Comparison of ENCODE assay signal across 9 cellular contexts in genomic region chr11:355581-356458, GRCh38. TPM values are rescaled to one million over a fixed set of nuclear protein-coding genes. Genes with fewer than 3 reads are reported as not detected.
DNase-seq lines count a peak whose midpoint lies in the region; FAIRE-seq and TF ChIP-seq lines count a peak whose summit lies in the region.
"Had no signal": no experiment of that assay in that cellular context is flagged by ENCODE, and none has a peak within 500 bp of the region (broad histone marks: within the 10 kb centered on the region; RNA-seq: fewer than 3 reads in every experiment).

No MANE protein-coding gene starts in this region.

- WGBS in H1 (ENCODE audit: extremely low coverage in 1 of 2, insufficient coverage in 1 of 2, insufficient read length in 1 of 2, insufficient replicate concordance in 2 of 2, low coverage in 1 of 2, low lambda C conversion rate in 2 of 2, missing lambda C conversion rate in 1 of 2), 2 experiments: 16% methylated on average over 19 of the region's 76 CpGs; no CpG with 5 or more reads in 1 of the 2 experiments

- no peak overlapping the region for H2AFZ ChIP-seq in H1 (ENCODE audit: low read length)

- peaks cover 3% of the 10 kb centered on the region; the same call in 1 of the 2 replicates for H3K79me1 ChIP-seq in H1 (ENCODE audit: low read depth, low read length)

- peak overlapping the region in 3 of 4 experiments; percentile 3 to 47 (median 22); a peak in 5 of 8 replicates for H3K4me3 ChIP-seq in H1 (ENCODE audit: extremely low read depth in 1 of 4, insufficient read depth in 2 of 4, low read depth in 3 of 4, low read length in 4 of 4)

- POLR2A ChIA-PET in H1 (lab: Charles Lee; ENCODE audit: partially characterized antibody): interaction anchor here (0.6 to 3.4 kb wide), 24 partner anchors 8 to 149 kb away, joined by 3 to 24 read pairs (median 4); partner anchors contain the start of genes BET1L, IFITM2, PSMD13 and RIC8A

- peak overlapping the region; percentile 98; the same call in 1 of the 2 replicates for H2BK15ac ChIP-seq in H1 (ENCODE audit: low read length)

- H4K20me1 ChIP-seq in H1 (replicated peaks in 1 of 2; ENCODE audit: control insufficient read depth in 1 of 2, insufficient read depth in 2 of 2, low read length in 2 of 2): peaks cover 0 to 16% of the 10 kb centered on the region in 2 experiments

- H3K14ac ChIP-seq in H1 (ENCODE audit: insufficient read length): no peak overlapping the region

- peak overlapping the region; percentile 14 to 62 (median 51); a peak in 6 of 7 replicates for H3K9ac ChIP-seq in H1 (replicated peaks in 1 of 4; ENCODE audit: extremely low read depth in 1 of 4, low read depth in 3 of 4, low read length in 3 of 4)

- TF ChIP-seq EP300 in H1 (IDR thresholded peaks at IDR 0.05; ENCODE audit: borderline replicate concordance in 1 of 2, low read depth in 2 of 2, low read length in 2 of 2): 0 out of 3 replicates have a peak, but pooled peaks of 1 of the 2 experiments have one; percentile 57

- TF ChIP-seq RAD21 in H1 (IDR thresholded peaks at IDR 0.05 in 1 of 2, conservative IDR thresholded peaks at IDR 0.05 in 1 of 2; ENCODE audit: low read depth in 2 of 2, low read length in 2 of 2): peak in 1 of 2 experiments; percentile 6; a peak in 2 of 4 replicates

- peak; percentile 23 for DNase-seq in COLO668 (lab: John Stamatoyannopoulos, UW; ENCODE audit: unreplicated experiment)
- peak; percentile 94 for DNase-seq in HCEC 1CT
- DNase-seq in NCI-H510A treated with DMSO at 0.1 percent for 48 hours (lab: John Stamatoyannopoulos, UW): peak; percentile 48
- DNase-seq in activated CD8-positive, alpha-beta memory T cell treated with anti-CD3 and anti-CD28 coated beads, Interleukin-2, amount 50 U/mL, for 24 hours (ENCODE audit: extremely low read depth): peak; percentile 55
- peak; percentile 66 to 90 for DNase-seq in H1 (ENCODE audit: low read depth in 1 of 2, low spot score in 2 of 2)
- DNase-seq in mesenteric fat pad (ENCODE audit: low spot score): peak; percentile 98
- DNase-seq in stimulated activated CD8-positive, alpha-beta memory T cell treated with anti-CD3 and anti-CD28 coated beads, Interleukin-15, amount 100 ng/mL, for 1 hour (ENCODE audit: low read depth): peak; percentile 68
- no peak for DNase-seq in middle frontal gyrus (ENCODE audit: extremely low spot score, low spot score)

- H3K18ac ChIP-seq in H1 (ENCODE audit: extremely low read depth, low read length): peak overlapping the region; percentile 98

- TF ChIP-seq CTCF in H1 (IDR thresholded peaks at IDR 0.05; ENCODE audit: control extremely low read depth in 1 of 3, insufficient read depth in 1 of 3, low read depth in 1 of 3, low read length in 3 of 3): no peak

- peak overlapping the region; percentile 100 for H3K4ac ChIP-seq in H1 (replicated peaks; ENCODE audit: insufficient read length, low read depth, low read length)

- H4K91ac ChIP-seq in H1 (replicated peaks; ENCODE audit: insufficient read length, low read length): peak overlapping the region; percentile 96

- no peak overlapping the region for H3K23ac ChIP-seq in H1 (ENCODE audit: insufficient read length)

- H3K4me2 ChIP-seq in H1 (ENCODE audit: insufficient read depth in 1 of 2, low read depth in 2 of 2, low read length in 2 of 2): peak overlapping the region; percentile 65 to 71

- no peak for FAIRE-seq in H1 (lab: Jason Lieb, UNC)

- TF ChIP-seq POLR2A in H1 (IDR thresholded peaks at IDR 0.05; ENCODE audit: control extremely low read depth in 1 of 2, low read depth in 2 of 2, low read length in 2 of 2): peak in 1 of 2 experiments; percentile 71; a peak in 2 of 3 replicates

- peak overlapping the region; percentile 92 for H3K56ac ChIP-seq in H1 (replicated peaks; ENCODE audit: insufficient read length, low read depth, low read length)

- peak overlapping the region; percentile 91 for H2BK120ac ChIP-seq in H1 (replicated peaks; ENCODE audit: low read depth, low read length)

- H2BK5ac ChIP-seq in H1 (ENCODE audit: low read depth, low read length): peak overlapping the region; percentile 97

- peaks cover 0 to 13% (median 0%) of the 10 kb centered on the region in 4 experiments; a peak in 1 of 8 replicates for H3K36me3 ChIP-seq in H1 (ENCODE audit: control insufficient read depth in 2 of 4, insufficient read depth in 4 of 4, low read length in 3 of 4)

- H3K79me2 ChIP-seq in H1 (ENCODE audit: control insufficient read depth in 1 of 2, insufficient read depth in 2 of 2, low read length in 2 of 2): peaks cover 0 to 6% of the 10 kb centered on the region in 2 experiments; a peak in 1 of 4 replicates

- CTCF ChIA-PET in H1 (lab: Charles Lee; ENCODE audit: partially characterized antibody): interaction anchor here (0.8 to 2.3 kb wide), 21 partner anchors 8 to 148 kb away, joined by 3 to 22 read pairs (median 4); partner anchors contain the start of gene RIC8A

- peak overlapping the region; percentile 97 for H4K8ac ChIP-seq in H1 (ENCODE audit: extremely low read depth, insufficient read depth, low read length)

- H2BK12ac ChIP-seq in H1 (ENCODE audit: low read depth, low read length): peak overlapping the region; percentile 99

- peak overlapping the region; percentile 85 for H2AK5ac ChIP-seq in H1 (ENCODE audit: low read depth, low read length)

- peak overlapping the region; percentile 98 for H2BK20ac ChIP-seq in H1 (ENCODE audit: low read length)

- peak overlapping the region; percentile 87 for H4K5ac ChIP-seq in H1 (ENCODE audit: insufficient read length, low read depth, low read length)

- no peaks in the 10 kb centered on the region; a peak in 1 of 7 replicates for H3K27me3 ChIP-seq in H1 (replicated peaks in 1 of 4; ENCODE audit: control insufficient read depth in 3 of 4, extremely low read depth in 1 of 4, insufficient read depth in 3 of 4, low read length in 3 of 4)

- peak overlapping the region; percentile 84 for H3K27ac ChIP-seq in H1 (ENCODE audit: low read depth, low read length)
- H3K27ac ChIP-seq: VCaP had no signal

- peaks cover 20% of the 10 kb centered on the region for H3K23me2 ChIP-seq in H1 (ENCODE audit: low read depth, low read length)

- H3K9me3 ChIP-seq in H1 (ENCODE audit: insufficient read depth in 2 of 2, low read depth in 1 of 2, low read length in 1 of 2): peaks cover 7 to 24% of the 10 kb centered on the region in 2 experiments

- H3K4me1 ChIP-seq in H1 (replicated peaks in 1 of 4; ENCODE audit: control insufficient read depth in 3 of 4, insufficient read depth in 4 of 4, low read length in 3 of 4): peaks cover 4 to 8% (median 6%) of the 10 kb centered on the region in 4 experiments

RNA-seq across cellular contexts. Expression of gene B4GALNT4, which starts 13.5 kb away (rescaled TPM):
- total RNA-seq in H1 (2021; fragmentation: NEBNext Ultra II Directional; extraction: Animal tissue kit (Norgen Biotek cat#: 25700)): 76.3 and 89.0 TPM in 2 replicates
- 40.9 and 69.4 TPM in 2 replicates for polyA plus RNA-seq in H1 (2011; rRNA removed)
- polyA plus RNA-seq in H1 (2011; cell fraction: cytosol; rRNA removed): 62.2 TPM
- polyA plus RNA-seq in H1 (2011; cell fraction: nucleus; rRNA removed): 329 TPM
- 55.4 to 118 TPM (median 90.1 TPM) in 4 replicates for polyA plus RNA-seq in H1 (2012, experiment 1 of 2)
- 69.9 TPM for polyA plus RNA-seq in H1 (2012, experiment 2 of 2)
- 55.2 TPM for polyA plus RNA-seq in H1 (2013, experiment 1 of 2)
- polyA plus RNA-seq in H1 (2013, experiment 2 of 2): 48.0 TPM
- 6.4 and 7.0 TPM in 2 replicates for polyA minus RNA-seq in H1 (2011; rRNA and poly(A)+ RNA removed)
- 19.7 TPM for polyA minus RNA-seq in H1 (2011; cell fraction: cytosol; rRNA and poly(A)+ RNA removed)
- 37.0 TPM for polyA minus RNA-seq in H1 (2011; cell fraction: nucleus; rRNA and poly(A)+ RNA removed)
- not detected for total RNA-seq in mesenteric fat pad

RNA-seq across cellular contexts. Expression of gene IFITM3, which starts 35.2 kb away (rescaled TPM):
- 230 and 238 TPM in 2 replicates for total RNA-seq in H1 (2021; fragmentation: NEBNext Ultra II Directional; extraction: Animal tissue kit (Norgen Biotek cat#: 25700))
- polyA plus RNA-seq in H1 (2011; rRNA removed): 666 and 779 TPM in 2 replicates
- polyA plus RNA-seq in H1 (2011; cell fraction: cytosol; rRNA removed): 365 TPM
- 320 TPM for polyA plus RNA-seq in H1 (2011; cell fraction: nucleus; rRNA removed)
- polyA plus RNA-seq in H1 (2012, experiment 1 of 2): 512 to 625 TPM (median 570 TPM) in 4 replicates
- 529 TPM for polyA plus RNA-seq in H1 (2012, experiment 2 of 2)
- polyA plus RNA-seq in H1 (2013, experiment 1 of 2): 497 TPM
- 568 TPM for polyA plus RNA-seq in H1 (2013, experiment 2 of 2)
- 133 and 217 TPM in 2 replicates for polyA minus RNA-seq in H1 (2011; rRNA and poly(A)+ RNA removed)
- polyA minus RNA-seq in H1 (2011; cell fraction: cytosol; rRNA and poly(A)+ RNA removed): 219 TPM
- 99.5 TPM for polyA minus RNA-seq in H1 (2011; cell fraction: nucleus; rRNA and poly(A)+ RNA removed)
- 964 TPM for total RNA-seq in mesenteric fat pad

RNA-seq across cellular contexts. Expression of gene PKP3, which starts 38.2 kb away (rescaled TPM):
- total RNA-seq in H1 (2021; fragmentation: NEBNext Ultra II Directional; extraction: Animal tissue kit (Norgen Biotek cat#: 25700)): 28.5 and 28.7 TPM in 2 replicates
- 16.7 and 28.0 TPM in 2 replicates for polyA plus RNA-seq in H1 (2011; rRNA removed)
- 25.0 TPM for polyA plus RNA-seq in H1 (2011; cell fraction: cytosol; rRNA removed)
- 35.4 TPM for polyA plus RNA-seq in H1 (2011; cell fraction: nucleus; rRNA removed)
- 10.9 to 22.0 TPM (median 18.8 TPM) in 4 replicates for polyA plus RNA-seq in H1 (2012, experiment 1 of 2)
- polyA plus RNA-seq in H1 (2012, experiment 2 of 2): 14.5 TPM
- 11.0 TPM for polyA plus RNA-seq in H1 (2013, experiment 1 of 2)
- polyA plus RNA-seq in H1 (2013, experiment 2 of 2): 12.3 TPM
- 11.3 and 13.9 TPM in 2 replicates for polyA minus RNA-seq in H1 (2011; rRNA and poly(A)+ RNA removed)
- polyA minus RNA-seq in H1 (2011; cell fraction: cytosol; rRNA and poly(A)+ RNA removed): 33.5 TPM
- 11.1 TPM for polyA minus RNA-seq in H1 (2011; cell fraction: nucleus; rRNA and poly(A)+ RNA removed)
- total RNA-seq in mesenteric fat pad: 1.2 TPM

RNA-seq across cellular contexts. Expression of gene IFITM1, which starts 42.0 kb away (rescaled TPM):
- total RNA-seq in H1 (2021; fragmentation: NEBNext Ultra II Directional; extraction: Animal tissue kit (Norgen Biotek cat#: 25700)): 394 and 417 TPM in 2 replicates
- polyA plus RNA-seq in H1 (2011; rRNA removed): 1,464 and 1,887 TPM in 2 replicates
- 1,079 TPM for polyA plus RNA-seq in H1 (2011; cell fraction: cytosol; rRNA removed)
- polyA plus RNA-seq in H1 (2011; cell fraction: nucleus; rRNA removed): 974 TPM
- 247 to 559 TPM (median 446 TPM) in 4 replicates for polyA plus RNA-seq in H1 (2012, experiment 1 of 2)
- 534 TPM for polyA plus RNA-seq in H1 (2012, experiment 2 of 2)
- polyA plus RNA-seq in H1 (2013, experiment 1 of 2): 788 TPM
- 902 TPM for polyA plus RNA-seq in H1 (2013, experiment 2 of 2)
- polyA minus RNA-seq in H1 (2011; rRNA and poly(A)+ RNA removed): 336 and 605 TPM in 2 replicates
- polyA minus RNA-seq in H1 (2011; cell fraction: cytosol; rRNA and poly(A)+ RNA removed): 285 TPM
- 204 TPM for polyA minus RNA-seq in H1 (2011; cell fraction: nucleus; rRNA and poly(A)+ RNA removed)
- 232 TPM for total RNA-seq in mesenteric fat pad

RNA-seq across cellular contexts. Expression of gene IFITM2, which starts 48.2 kb away (rescaled TPM):
- total RNA-seq in H1 (2021; fragmentation: NEBNext Ultra II Directional; extraction: Animal tissue kit (Norgen Biotek cat#: 25700)): 363 and 399 TPM in 2 replicates
- 764 and 902 TPM in 2 replicates for polyA plus RNA-seq in H1 (2011; rRNA removed)
- polyA plus RNA-seq in H1 (2011; cell fraction: cytosol; rRNA removed): 381 TPM
- 326 TPM for polyA plus RNA-seq in H1 (2011; cell fraction: nucleus; rRNA removed)
- polyA plus RNA-seq in H1 (2012, experiment 1 of 2): 487 to 716 TPM (median 624 TPM) in 4 replicates
- 666 TPM for polyA plus RNA-seq in H1 (2012, experiment 2 of 2)
- polyA plus RNA-seq in H1 (2013, experiment 1 of 2): 1,170 TPM
- polyA plus RNA-seq in H1 (2013, experiment 2 of 2): 1,490 TPM
- polyA minus RNA-seq in H1 (2011; rRNA and poly(A)+ RNA removed): 220 and 246 TPM in 2 replicates
- polyA minus RNA-seq in H1 (2011; cell fraction: cytosol; rRNA and poly(A)+ RNA removed): 86.5 TPM
- polyA minus RNA-seq in H1 (2011; cell fraction: nucleus; rRNA and poly(A)+ RNA removed): 58.9 TPM
- total RNA-seq in mesenteric fat pad: 657 TPM

Comparison
In these comparisons a context has a peak if more than half of its experiments do, and no peak if none do; other contexts are left out.
1. RNA of gene B4GALNT4, which starts 13.5 kb away (total RNA-seq): 76.3 to 89.0 TPM in H1; not detected in mesenteric fat pad (single experiment); every median in the first group is over 10 times any median in the second.
2. RNA of gene PKP3, which starts 38.2 kb away (total RNA-seq): 28.5 to 28.7 TPM in H1; 1.2 TPM in mesenteric fat pad (single experiment); every median in the first group is over 10 times any median in the second.